Comparison of ENCODE assay signal across 8 cellular contexts in the genomic region with DNA sequence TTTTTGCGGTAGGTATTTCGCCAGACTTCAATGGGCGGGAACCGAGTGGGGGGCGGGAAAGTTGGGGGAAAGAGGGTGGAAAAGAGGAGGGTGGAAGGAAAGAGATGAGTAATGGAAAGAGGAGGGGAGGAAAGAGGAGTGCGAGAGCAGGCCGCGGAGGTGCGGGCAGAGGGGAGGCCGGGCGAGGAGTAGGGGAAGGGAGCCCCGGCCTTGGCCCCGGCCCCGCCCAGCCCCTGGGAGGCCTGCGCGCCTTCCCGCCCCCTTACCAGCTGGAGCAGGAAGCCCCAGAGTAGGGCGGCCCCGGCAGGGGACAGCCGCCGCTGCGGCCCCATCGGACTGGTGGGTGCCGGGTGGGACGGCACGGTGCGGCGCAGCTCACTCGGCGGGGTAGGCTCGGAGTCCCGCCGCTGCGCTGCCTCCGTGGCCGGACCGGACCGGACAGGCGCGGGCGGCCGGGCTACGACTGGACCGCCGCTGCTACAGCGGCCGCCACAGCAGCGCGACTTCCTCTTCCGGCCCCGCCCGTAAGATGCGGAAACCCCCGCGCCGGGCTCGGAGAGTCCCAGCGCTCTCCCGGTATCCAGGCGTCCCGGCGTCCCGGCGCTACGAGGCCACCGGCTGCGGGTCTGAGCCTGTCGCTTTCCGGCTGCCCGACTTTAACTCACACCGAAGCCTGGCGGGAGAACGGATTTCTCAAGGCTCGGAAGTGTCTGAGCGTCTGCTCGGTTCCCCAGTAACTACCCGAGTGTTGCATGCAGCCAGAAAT. TPM values are rescaled to one million over a fixed set of nuclear protein-coding genes. Genes with fewer than 3 reads are reported as not detected.
DNase-seq lines count a peak whose midpoint lies in the region; ATAC-seq and TF ChIP-seq lines count a peak whose summit lies in the region.

A gene with protein sequence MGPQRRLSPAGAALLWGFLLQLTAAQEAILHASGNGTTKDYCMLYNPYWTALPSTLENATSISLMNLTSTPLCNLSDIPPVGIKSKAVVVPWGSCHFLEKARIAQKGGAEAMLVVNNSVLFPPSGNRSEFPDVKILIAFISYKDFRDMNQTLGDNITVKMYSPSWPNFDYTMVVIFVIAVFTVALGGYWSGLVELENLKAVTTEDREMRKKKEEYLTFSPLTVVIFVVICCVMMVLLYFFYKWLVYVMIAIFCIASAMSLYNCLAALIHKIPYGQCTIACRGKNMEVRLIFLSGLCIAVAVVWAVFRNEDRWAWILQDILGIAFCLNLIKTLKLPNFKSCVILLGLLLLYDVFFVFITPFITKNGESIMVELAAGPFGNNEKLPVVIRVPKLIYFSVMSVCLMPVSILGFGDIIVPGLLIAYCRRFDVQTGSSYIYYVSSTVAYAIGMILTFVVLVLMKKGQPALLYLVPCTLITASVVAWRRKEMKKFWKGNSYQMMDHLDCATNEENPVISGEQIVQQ (minus strand): TSS at position 505 of the 766 bp plus-strand sequence. CDS start 173 bp downstream, at position 332.

- peak; percentile 80 for ATAC-seq in HG03378 (IDR thresholded peaks at IDR 0.05; ENCODE audit: unreplicated experiment)
- ATAC-seq in activated CD4-positive, alpha-beta T cell treated with anti-CD3 and anti-CD28 coated beads for 36 hours = peak; percentile 90

- intact Hi-C loops in activated CD4-positive, alpha-beta T cell treated with anti-CD3 and anti-CD28 coated beads for 36 hours (cut with DNase I, micrococcal nuclease) = loop anchor here (1.0 to 10.0 kb wide), 16 partner anchors 79 to 1253 kb away; partner anchors contain the start of genes DTWD1 (in 1 of the 2), FAM227B (in 1 of the 2), GABPB1 (in 1 of the 2) and LYSMD2 (in 1 of the 2)

- POLR2A ChIA-PET in activated CD4-positive, alpha-beta T cell treated with anti-CD3 and anti-CD28 coated beads for 36 hours (lab: Charles Lee) = interaction anchor here (1.2 to 1.8 kb wide), 2 partner anchors 79 to 142 kb away, joined by 6 to 10 read pairs; partner anchors contain the start of gene TRPM7

- DNase-seq in Ammon's horn (ENCODE audit: low spot score) (peak; percentile 80), NCI-H524 (lab: John Stamatoyannopoulos, UW) (peak; percentile 78 to 81), choroid plexus epithelial cell (ENCODE audit: low read depth) (peak; percentile 90), kidney tubule cell (ENCODE audit: low spot score) (peak; percentile 94)
- peak; percentile 96 for DNase-seq in activated CD4-positive, alpha-beta T cell treated with anti-CD3 and anti-CD28 coated beads for 36 hours
- peak; percentile 60 to 92 (median 70) for DNase-seq in stimulated activated CD4-positive, alpha-beta T cell treated with anti-CD3 and anti-CD28 coated beads, Interleukin-1b, Interleukin-23, amount 100 ng/mL, for 24 hours (ENCODE audit: low read depth in 4 of 4, low spot score in 1 of 4)

- H3K36me3 Mint-ChIP-seq in activated CD4-positive, alpha-beta T cell treated with anti-CD3 and anti-CD28 coated beads for 36 hours (ENCODE audit: low read depth) = peaks cover 25% of the 10 kb centered on the region

- CTCF ChIA-PET in activated CD4-positive, alpha-beta T cell treated with anti-CD3 and anti-CD28 coated beads for 36 hours (lab: Charles Lee) = interaction anchor here (0.8 to 2.7 kb wide), 2 partner anchors 99 to 111 kb away, joined by 3 to 7 read pairs; no protein-coding TSS in a partner anchor

- H3K4me3 Mint-ChIP-seq in activated CD4-positive, alpha-beta T cell treated with anti-CD3 and anti-CD28 coated beads for 36 hours = peak within 1 kb of the TSS; percentile 82

- H3K27me3 Mint-ChIP-seq in activated CD4-positive, alpha-beta T cell treated with anti-CD3 and anti-CD28 coated beads for 36 hours = no peaks in the 10 kb centered on the region

- H3K9me3 Mint-ChIP-seq in activated CD4-positive, alpha-beta T cell treated with anti-CD3 and anti-CD28 coated beads for 36 hours (ENCODE audit: low read depth) = no peaks in the 10 kb centered on the region

- TF ChIP-seq CTCF in choroid plexus epithelial cell (conservative IDR thresholded peaks at IDR 0.05; ENCODE audit: low read depth, low read length) = no peak

- H3K4me3 ChIP-seq in choroid plexus epithelial cell (ENCODE audit: low read depth, low read length) = peak within 1 kb of the TSS; percentile 72

- H3K27ac Mint-ChIP-seq in activated CD4-positive, alpha-beta T cell treated with anti-CD3 and anti-CD28 coated beads for 36 hours = peak within 1 kb of the TSS; percentile 99

- H3K4me1 Mint-ChIP-seq in activated CD4-positive, alpha-beta T cell treated with anti-CD3 and anti-CD28 coated beads for 36 hours = peaks cover 50% of the 10 kb centered on the region

- TF ChIP-seq POLR2A in GM19099 (IDR thresholded peaks at IDR 0.05; ENCODE audit: extremely low read depth, insufficient read length, low read depth) = peak; percentile 98

RNA-seq across cellular contexts. Expression of the gene that starts here (rescaled TPM):
- 10 to 100 TPM; 53.1 to 66.1 TPM for total RNA-seq in activated CD4-positive, alpha-beta T cell treated with anti-CD3 and anti-CD28 coated beads for 36 hours

Comparison
In these comparisons a context has a peak if more than half of its experiments do, and no peak if none do; other contexts are left out.
1. Peak in every context shown above with its lines: DNase-seq, ATAC-seq and H3K4me3 ChIP-seq.